In the genomic region with DNA sequence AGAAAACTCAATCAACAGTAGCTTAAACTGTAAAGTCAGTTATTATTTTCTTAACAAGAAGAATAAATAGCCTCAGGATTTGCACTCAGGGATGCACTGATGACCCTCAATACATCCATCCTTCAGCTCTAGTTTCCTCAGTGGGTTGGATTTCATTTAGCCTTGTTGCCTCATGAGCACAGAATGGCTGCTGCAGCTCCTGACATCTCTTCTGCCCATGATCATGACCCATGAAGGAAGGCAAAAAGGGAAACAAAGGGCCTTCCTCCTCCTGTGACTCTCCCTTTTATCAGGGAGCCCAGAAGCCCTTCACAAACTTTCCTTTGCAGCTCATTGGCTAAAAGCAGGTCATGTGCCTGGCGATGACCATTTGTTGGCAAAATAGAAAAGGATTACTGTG, we compare ENCODE assay signal across 27 cellular contexts. TPM values are rescaled to one million over a fixed set of nuclear protein-coding genes. Genes with fewer than 3 reads are reported as not detected.
DNase-seq lines count a peak whose midpoint lies in the region; ATAC-seq, FAIRE-seq and TF ChIP-seq lines count a peak whose summit lies in the region.
"Had no signal": no experiment of that assay in that cellular context is flagged by ENCODE, and none has a peak within 500 bp of the region (broad histone marks: within the 10 kb centered on the region; RNA-seq: fewer than 3 reads in every experiment).

No MANE protein-coding gene starts in this region.

- no peak for TF ChIP-seq RAD21 in H1 (IDR thresholded peaks at IDR 0.05 in 1 of 2, conservative IDR thresholded peaks at IDR 0.05 in 1 of 2; ENCODE audit: low read depth in 2 of 2, low read length in 2 of 2)

- H2BK120ac ChIP-seq in H1 (replicated peaks; ENCODE audit: low read depth, low read length) = no peak overlapping the region

- no peak overlapping the region for H3K4ac ChIP-seq in H1 (replicated peaks; ENCODE audit: insufficient read length, low read depth, low read length)

- H2AFZ ChIP-seq in H1 (ENCODE audit: low read length) = no peak overlapping the region
- H2AFZ ChIP-seq in neural progenitor cell (replicated peaks) = no peak overlapping the region

- no peak overlapping the region for H4K8ac ChIP-seq in H1 (ENCODE audit: extremely low read depth, insufficient read depth, low read length)

- H3K14ac ChIP-seq in H1 (ENCODE audit: insufficient read length) = no peak overlapping the region

- H3K23ac ChIP-seq in H1 (ENCODE audit: insufficient read length) = no peak overlapping the region

- H3K23me2 ChIP-seq in H1 (ENCODE audit: low read depth, low read length) = no peaks in the 10 kb centered on the region

- no peak for TF ChIP-seq POLR2A in H1 (IDR thresholded peaks at IDR 0.05; ENCODE audit: control extremely low read depth in 1 of 2, low read depth in 2 of 2, low read length in 2 of 2)

- H3K4me3 ChIP-seq in H1 (ENCODE audit: extremely low read depth in 1 of 4, insufficient read depth in 2 of 4, low read depth in 3 of 4, low read length in 4 of 4) = no peak overlapping the region
- no peak overlapping the region for H3K4me3 ChIP-seq in neural progenitor cell
- H3K4me3 ChIP-seq in aorta (ENCODE audit: low read length in 2 of 2) = no peak overlapping the region
- H3K4me3 ChIP-seq: BLaER1, GM12878 had no signal

- no peaks in the 10 kb centered on the region for H3F3A ChIP-seq in neural progenitor cell (ENCODE audit: low read depth)

- H4K20me1 ChIP-seq in H1 (replicated peaks in 1 of 2; ENCODE audit: control insufficient read depth in 1 of 2, insufficient read depth in 2 of 2, low read length in 2 of 2) (no peaks in the 10 kb centered on the region), neural progenitor cell (ENCODE audit: low read depth) (no peaks in the 10 kb centered on the region)
- H4K20me1 ChIP-seq: BLaER1 had no signal

- H3K9me3 Mint-ChIP-seq in WTC11 (peaks cover 3% of the 10 kb centered on the region), neural progenitor cell (no peaks in the 10 kb centered on the region)

- H2BK20ac ChIP-seq in H1 (ENCODE audit: low read length) = no peak overlapping the region

- no peaks in the 10 kb centered on the region for H3K79me1 ChIP-seq in H1 (ENCODE audit: low read depth, low read length)

- H2AK5ac ChIP-seq in H1 (ENCODE audit: low read depth, low read length) = no peak overlapping the region

- no peak overlapping the region for H3K56ac ChIP-seq in H1 (replicated peaks; ENCODE audit: insufficient read length, low read depth, low read length)

- H3K4me1 Mint-ChIP-seq in WTC11 = peaks cover 35% of the 10 kb centered on the region
- H3K4me1 Mint-ChIP-seq in neural progenitor cell = peaks cover 47% of the 10 kb centered on the region
- H3K4me1 Mint-ChIP-seq: CD14-positive monocyte; CD4-positive, alpha-beta memory T cell; CD8-positive, alpha-beta memory T cell had no signal

- no peak overlapping the region for H2BK12ac ChIP-seq in H1 (ENCODE audit: low read depth, low read length)

- H4K5ac ChIP-seq in H1 (ENCODE audit: insufficient read length, low read depth, low read length) = no peak overlapping the region

- no peak overlapping the region for H3K27ac ChIP-seq in H1 (ENCODE audit: low read depth, low read length)
- H3K27ac ChIP-seq in neural progenitor cell = no peak overlapping the region
- H3K27ac ChIP-seq in aorta (ENCODE audit: low read depth in 1 of 2, low read length in 2 of 2) = no peak overlapping the region
- H3K27ac ChIP-seq: BLaER1 had no signal

- POLR2A ChIA-PET in WTC11 (lab: Charles Lee) (no interaction called here), H1 (lab: Charles Lee; ENCODE audit: partially characterized antibody) (no interaction called here)

- H3K27me3 Mint-ChIP-seq in WTC11 (ENCODE audit: low read depth) = no peaks in the 10 kb centered on the region; the same call in none of the 2 replicates
- peaks cover 8% of the 10 kb centered on the region for H3K27me3 Mint-ChIP-seq in neural progenitor cell (ENCODE audit: insufficient read depth, low read depth)

- intact Hi-C loops in aorta (cut with DNase I) = no loop called here

- CTCF ChIA-PET in WTC11 (lab: Charles Lee) (interaction anchor here (0.5 kb wide), 1 partner anchor 87 kb away, joined by 3 read pairs; no protein-coding TSS in a partner anchor), H1 (lab: Charles Lee; ENCODE audit: partially characterized antibody) (interaction anchor here (1.6 to 1.9 kb wide), 3 partner anchors 12 to 81 kb away, joined by 4 to 5 read pairs (median 4); no protein-coding TSS in a partner anchor)

- TF ChIP-seq CTCF in WTC11 (IDR thresholded peaks at IDR 0.05) (no peak), H1 (IDR thresholded peaks at IDR 0.05; ENCODE audit: control extremely low read depth in 1 of 3, insufficient read depth in 1 of 3, low read depth in 1 of 3, low read length in 3 of 3) (no peak), neural progenitor cell (IDR thresholded peaks at IDR 0.05) (no peak)

- no peak overlapping the region for H3K9ac ChIP-seq in H1 (replicated peaks in 1 of 4; ENCODE audit: extremely low read depth in 1 of 4, low read depth in 3 of 4, low read length in 3 of 4)
- no peak overlapping the region for H3K9ac ChIP-seq in neural progenitor cell
- H3K9ac ChIP-seq: BLaER1 had no signal

- no peak overlapping the region for H2BK5ac ChIP-seq in H1 (ENCODE audit: low read depth, low read length)

- H3K36me3 ChIP-seq in H1 (ENCODE audit: control insufficient read depth in 2 of 4, insufficient read depth in 4 of 4, low read length in 3 of 4) (no peaks in the 10 kb centered on the region), neural progenitor cell (no peaks in the 10 kb centered on the region), aorta (ENCODE audit: control insufficient read depth in 1 of 2, insufficient read depth in 2 of 2, low read length in 1 of 2) (no peaks in the 10 kb centered on the region)
- H3K36me3 ChIP-seq: BE2C, BLaER1 had no signal

- H3K36me3 Mint-ChIP-seq in WTC11 (no peaks in the 10 kb centered on the region), neural progenitor cell (no peaks in the 10 kb centered on the region)
- H3K36me3 Mint-ChIP-seq: CD14-positive monocyte; CD4-positive, alpha-beta memory T cell; CD4-positive, CD25-positive, alpha-beta regulatory T cell; CD8-positive, alpha-beta memory T cell had no signal

- no peaks in the 10 kb centered on the region for H3K27me3 ChIP-seq in H1 (replicated peaks in 1 of 4; ENCODE audit: control insufficient read depth in 3 of 4, extremely low read depth in 1 of 4, insufficient read depth in 3 of 4, low read length in 3 of 4)
- no peaks in the 10 kb centered on the region for H3K27me3 ChIP-seq in neural progenitor cell
- H3K27me3 ChIP-seq in aorta (ENCODE audit: control insufficient read depth in 1 of 2, insufficient read depth in 2 of 2, low read length in 1 of 2) = peaks cover 0 to 2% of the 10 kb centered on the region in 2 donors
- H3K27me3 ChIP-seq: BE2C, BLaER1 had no signal

- ATAC-seq in WTC11 = no peak
- ATAC-seq in aorta (ENCODE audit: low FRiP score) = no peak
- no peak for ATAC-seq in GM19324 (IDR thresholded peaks at IDR 0.05; ENCODE audit: low FRiP score, unreplicated experiment)
- ATAC-seq: GM12878 had no signal

- no peak for FAIRE-seq in H1 (lab: Jason Lieb, UNC)
- FAIRE-seq: A204.1, GM12878, GM12892, GM18507 had no signal

- H3K4me1 ChIP-seq in H1 (replicated peaks in 1 of 4; ENCODE audit: control insufficient read depth in 3 of 4, insufficient read depth in 4 of 4, low read length in 3 of 4) (peaks cover 0 to 2% (median under 1%) of the 10 kb centered on the region in 4 experiments; a peak in 2 of 7 replicates), neural progenitor cell (no peaks in the 10 kb centered on the region), aorta (ENCODE audit: control insufficient read depth in 1 of 2, insufficient read depth in 2 of 2, low read length in 2 of 2) (no peaks in the 10 kb centered on the region)
- H3K4me1 ChIP-seq: BE2C had no signal

- 100% methylated on average over 1 of the region's 1 CpG; no CpG with 5 or more reads in 1 of the 2 experiments for WGBS in H1 (ENCODE audit: extremely low coverage in 1 of 2, insufficient coverage in 1 of 2, insufficient read length in 1 of 2, insufficient replicate concordance in 2 of 2, low coverage in 1 of 2, low lambda C conversion rate in 2 of 2, missing lambda C conversion rate in 1 of 2), 2 experiments
- 79 to 97% methylated on average over 1 of the region's 1 CpG for WGBS in aorta, 2 donors

- no peak overlapping the region for H4K91ac ChIP-seq in H1 (replicated peaks; ENCODE audit: insufficient read length, low read length)

- no peak overlapping the region for H2BK15ac ChIP-seq in H1 (ENCODE audit: low read length)

- H3K27ac Mint-ChIP-seq in WTC11 (no peak overlapping the region), neural progenitor cell (peak overlapping the region; percentile 16)
- H3K27ac Mint-ChIP-seq: CD14-positive monocyte; CD4-positive, alpha-beta memory T cell; CD4-positive, CD25-positive, alpha-beta regulatory T cell had no signal

- no peak overlapping the region for H3K4me3 Mint-ChIP-seq in WTC11
- H3K4me3 Mint-ChIP-seq in neural progenitor cell = no peak overlapping the region
- H3K4me3 Mint-ChIP-seq: CD14-positive monocyte; CD4-positive, alpha-beta memory T cell; CD4-positive, CD25-positive, alpha-beta regulatory T cell; CD8-positive, alpha-beta memory T cell had no signal

- H3K4me2 ChIP-seq in H1 (ENCODE audit: insufficient read depth in 1 of 2, low read depth in 2 of 2, low read length in 2 of 2) (no peak overlapping the region), neural progenitor cell (no peak overlapping the region)
- H3K4me2 ChIP-seq: BLaER1 had no signal

- H3K18ac ChIP-seq in H1 (ENCODE audit: extremely low read depth, low read length) = no peak overlapping the region

- H3K9me3 ChIP-seq in H1 (ENCODE audit: insufficient read depth in 2 of 2, low read depth in 1 of 2, low read length in 1 of 2) = no peaks in the 10 kb centered on the region
- H3K9me3 ChIP-seq in neural progenitor cell (ENCODE audit: low read depth) = no peaks in the 10 kb centered on the region
- H3K9me3 ChIP-seq in aorta (ENCODE audit: control insufficient read depth, low read length) = peaks cover 4% of the 10 kb centered on the region
- H3K9me3 ChIP-seq: BE2C had no signal

- DNase-seq in WTC11 (ENCODE audit: low spot score) (no peak), H1 (ENCODE audit: low read depth in 1 of 2, low spot score in 2 of 2) (no peak), neural progenitor cell (ENCODE audit: low spot score) (no peak), aorta (no peak)
- DNase-seq in activated CD4-positive, CD25-positive, alpha-beta regulatory T cell treated with anti-CD3 and anti-CD28 coated beads, Interleukin-2, amount 50 U/mL, for 72 hours = no peak
- DNase-seq: 8988T; ACHN; BE2C; C1 segment of cervical spinal cord; CD4-positive, alpha-beta memory T cell; CD4-positive, CD25-positive, alpha-beta regulatory T cell; CD8-positive, alpha-beta memory T cell; COR-L47; DMS 273 treated with DMSO at 0.1 percent for 48 hours; DMS153; DMS53; DMS79; DND-41; EL; GDM1 had no signal

- no peak for TF ChIP-seq EP300 in H1 (IDR thresholded peaks at IDR 0.05; ENCODE audit: borderline replicate concordance in 1 of 2, low read depth in 2 of 2, low read length in 2 of 2)

- H3K79me2 ChIP-seq in H1 (ENCODE audit: control insufficient read depth in 1 of 2, insufficient read depth in 2 of 2, low read length in 2 of 2) (no peaks in the 10 kb centered on the region), neural progenitor cell (ENCODE audit: low read depth) (no peaks in the 10 kb centered on the region)

RNA-seq across cellular contexts. Expression of a gene that starts 51.2 kb away (rescaled TPM):
- total RNA-seq in WTC11 (2021) = 31.2 to 34.6 TPM (median 31.6 TPM) in 3 replicates
- total RNA-seq in H1 (2021; fragmentation: NEBNext Ultra II Directional; extraction: Animal tissue kit (Norgen Biotek cat#: 25700)) = 16.0 and 17.2 TPM in 2 replicates
- 18.0 and 35.0 TPM in 2 replicates for polyA plus RNA-seq in H1 (2011; rRNA removed)
- polyA plus RNA-seq in H1 (2011; cell fraction: cytosol; rRNA removed) = 25.3 TPM
- polyA plus RNA-seq in H1 (2011; cell fraction: nucleus; rRNA removed) = 26.1 TPM
- polyA plus RNA-seq in H1 (2012, experiment 1 of 2) = 11.0 to 16.0 TPM (median 14.1 TPM) in 4 replicates
- polyA plus RNA-seq in H1 (2012, experiment 2 of 2) = 14.4 TPM
- 10.5 TPM for polyA plus RNA-seq in H1 (2013, experiment 1 of 2)
- polyA plus RNA-seq in H1 (2013, experiment 2 of 2) = 11.7 TPM
- 8.6 and 12.7 TPM in 2 replicates for polyA minus RNA-seq in H1 (2011; rRNA and poly(A)+ RNA removed)
- polyA minus RNA-seq in H1 (2011; cell fraction: cytosol; rRNA and poly(A)+ RNA removed) = 14.5 TPM
- polyA minus RNA-seq in H1 (2011; cell fraction: nucleus; rRNA and poly(A)+ RNA removed) = 10.1 TPM
- total RNA-seq in neural progenitor cell (ENCODE audit: low replicate concordance) = 2.2 and 11.4 TPM in 2 replicates
- total RNA-seq in aorta = under 1 TPM in 1 of 2 donors, not detected in 1; 0.39 TPM
- under 1 TPM in 1 of 2 donors, not detected in 1; 0.10 TPM for polyA plus RNA-seq in aorta
- total RNA-seq: CD4-positive, alpha-beta memory T cell; CD4-positive, CD25-positive, alpha-beta regulatory T cell; GM12878 had no signal
- polyA plus RNA-seq: CD14-positive monocyte; CD4-positive, alpha-beta memory T cell; CD8-positive, alpha-beta memory T cell; GM12878 had no signal
